9 cellular contexts compared by ENCODE assay signal in genomic region chr1:226973371-226973897, GRCh38. TPM values are rescaled to one million over a fixed set of nuclear protein-coding genes. Genes with fewer than 3 reads are reported as not detected.
A peak's percentile ranks its signal among the peaks of the same experiment; 100 is the strongest.
DNase-seq lines count a peak whose midpoint lies in the region; ATAC-seq and TF ChIP-seq lines count a peak whose summit lies in the region.
"Had no signal": no experiment of that assay in that cellular context is flagged by ENCODE, and none has a peak within 500 bp of the region (broad histone marks: within the 10 kb centered on the region; RNA-seq: fewer than 3 reads in every experiment).

No MANE protein-coding gene starts in this region.

- H3K27ac ChIP-seq in left ventricle myocardium inferior (replicated peaks), result peak overlapping the region; percentile 99

- H3K4me3 ChIP-seq in left ventricle myocardium inferior, result peak overlapping the region; percentile 27

- DNase-seq in G401 (ENCODE audit: low spot score), result peak; percentile 96
- peak; percentile 56 for DNase-seq in left ventricle myocardium inferior
- DNase-seq in sciatic nerve (ENCODE audit: low spot score), result no peak
- DNase-seq in activated T-cell treated with anti-CD3 and anti-CD28 coated beads, Interleukin-2, amount 50 U/mL, for 1 hour, result no peak
- no peak for DNase-seq in NCI-H2107 treated with DMSO at 0.1 percent for 48 hours (lab: John Stamatoyannopoulos, UW; ENCODE audit: unreplicated experiment)
- DNase-seq in stimulated activated naive CD4-positive, alpha-beta T cell treated with Interleukin-2 at 50 U/mL for 16 hours (lab: John Stamatoyannopoulos, UW), result no peak
- DNase-seq: immature natural killer cell had no signal

- no peaks in the 10 kb centered on the region for H3K27me3 Mint-ChIP-seq in activated T-helper 17 cell treated with anti-CD3 and anti-CD28 coated beads, Interleukin-2, amount 50 U/mL, for 72 hours

- peaks cover 6% of the 10 kb centered on the region for H3K9me3 Mint-ChIP-seq in activated T-helper 17 cell treated with anti-CD3 and anti-CD28 coated beads, Interleukin-2, amount 50 U/mL, for 72 hours

- peak overlapping the region; percentile 43 for H3K27ac Mint-ChIP-seq in activated T-helper 17 cell treated with anti-CD3 and anti-CD28 coated beads, Interleukin-2, amount 50 U/mL, for 72 hours
- H3K27ac Mint-ChIP-seq: immature natural killer cell had no signal

- H3K4me1 Mint-ChIP-seq in activated T-helper 17 cell treated with anti-CD3 and anti-CD28 coated beads, Interleukin-2, amount 50 U/mL, for 72 hours, result peaks cover 8% of the 10 kb centered on the region

- H3K4me1 ChIP-seq in left ventricle myocardium inferior, result peaks cover 81% of the 10 kb centered on the region

- peaks cover 45% of the 10 kb centered on the region for H3K36me3 ChIP-seq in left ventricle myocardium inferior

- in situ Hi-C loops in G401 (cut with HindIII; ENCODE audit: low sequenced_read_pairs), result no loop called here

- H3K27me3 ChIP-seq in left ventricle myocardium inferior (ENCODE audit: low read depth), result no peaks in the 10 kb centered on the region

- no peak for ATAC-seq in activated T-helper 17 cell treated with anti-CD3 and anti-CD28 coated beads, Interleukin-2, amount 50 U/mL, for 72 hours (replicated peaks)
- ATAC-seq in sciatic nerve (peak; percentile 83), HG02763 (IDR thresholded peaks at IDR 0.05; ENCODE audit: unreplicated experiment) (no peak)

- peaks cover 37% of the 10 kb centered on the region for H3K36me3 Mint-ChIP-seq in activated T-helper 17 cell treated with anti-CD3 and anti-CD28 coated beads, Interleukin-2, amount 50 U/mL, for 72 hours (ENCODE audit: low read depth)

- no peak overlapping the region for H3K4me3 Mint-ChIP-seq in activated T-helper 17 cell treated with anti-CD3 and anti-CD28 coated beads, Interleukin-2, amount 50 U/mL, for 72 hours
- H3K4me3 Mint-ChIP-seq: immature natural killer cell had no signal

- H3K9me3 ChIP-seq in left ventricle myocardium inferior (replicated peaks), result peaks cover 14% of the 10 kb centered on the region

- TF ChIP-seq CTCF in left ventricle myocardium inferior (IDR thresholded peaks at IDR 0.05; ENCODE audit: borderline replicate concordance), result no peak

- intact Hi-C loops in left ventricle myocardium inferior (cut with micrococcal nuclease) (no loop called here), sciatic nerve (cut with DNase I) (no loop called here)

RNA-seq across cellular contexts. Expression of gene COQ8A, which starts 33.3 kb away (rescaled TPM):
- total RNA-seq in G401 (2014; rRNA removed; shearing (Covaris generic)), result 31.7 and 33.5 TPM in 2 replicates
- total RNA-seq in activated T-helper 17 cell treated with anti-CD3 and anti-CD28 coated beads, Interleukin-2, amount 50 U/mL, for 72 hours, result 10 to 100 TPM; 28.8 to 43.1 TPM
- total RNA-seq in left ventricle myocardium inferior (357 TPM), sciatic nerve (32.4 TPM)

Comparison
In these comparisons a context has a peak if more than half of its experiments do, and no peak if none do; other contexts are left out.
1. DNase-seq: peak in G401 (single experiment) and left ventricle myocardium inferior (single experiment); none in sciatic nerve (single experiment), activated T-cell treated with anti-CD3 and anti-CD28 coated beads, Interleukin-2, amount 50 U/mL, for 1 hour (single experiment), NCI-H2107 treated with DMSO at 0.1 percent for 48 hours (single experiment) and stimulated activated naive CD4-positive, alpha-beta T cell treated with Interleukin-2 at 50 U/mL for 16 hours (single experiment).